In the genomic region with DNA sequence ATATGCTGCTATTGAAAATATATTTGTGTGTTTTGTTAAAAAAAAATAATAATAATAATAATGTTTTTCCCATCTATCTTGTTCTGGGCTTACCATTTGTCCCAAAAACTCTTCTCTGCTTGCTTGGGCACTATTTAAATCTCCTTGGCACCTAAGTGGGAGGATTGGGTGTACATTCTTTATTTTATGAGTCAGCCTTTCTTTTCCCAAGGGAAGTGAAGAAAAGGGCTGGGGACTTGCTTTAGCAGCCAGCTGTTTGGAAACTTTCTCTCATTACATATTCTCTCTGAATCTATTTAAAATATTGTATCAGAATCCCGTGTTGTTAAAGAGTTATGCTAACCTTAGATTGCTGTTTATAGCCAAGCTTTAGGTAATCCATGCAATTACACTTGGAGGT, we compare ENCODE assay signal across 15 cellular contexts.
DNase-seq lines count a peak whose midpoint lies in the region; FAIRE-seq and TF ChIP-seq lines count a peak whose summit lies in the region.
"Had no signal": no experiment of that assay in that cellular context is flagged by ENCODE, and none has a peak within 500 bp of the region (broad histone marks: within the 10 kb centered on the region; RNA-seq: fewer than 3 reads in every experiment).

No MANE protein-coding gene starts in this region.

- DNase-seq in LHCN-M2 (ENCODE audit: low read depth) (peak; percentile 68), cardiac fibroblast (ENCODE audit: low read depth in 2 of 2) (peak; percentile 19 to 48), fibroblast of pulmonary artery (ENCODE audit: low read depth) (peak; percentile 40), urothelium cell line (ENCODE audit: low spot score) (peak; percentile 11), NCI-H2227 (lab: John Stamatoyannopoulos, UW; ENCODE audit: unreplicated experiment) (no peak), DMS79 treated with DMSO at 0.1 percent for 48 hours (lab: John Stamatoyannopoulos, UW) (no peak), amygdala (lab: John Stamatoyannopoulos, UW) (no peak)
- DNase-seq: AML-193, DMS53, GM23248 had no signal

- TF ChIP-seq CTCF in cardiac fibroblast (IDR thresholded peaks at IDR 0.05; ENCODE audit: low read depth, low read length) (no peak), fibroblast of pulmonary artery (IDR thresholded peaks at IDR 0.05; ENCODE audit: low read length, missing control alignments) (no peak)

- H3K4me3 ChIP-seq in cardiac fibroblast (replicated peaks in 1 of 2; ENCODE audit: low read depth in 2 of 2, low read length in 2 of 2) (no peak overlapping the region), fibroblast of pulmonary artery (replicated peaks; ENCODE audit: low read depth, low read length) (no peak overlapping the region)
- H3K4me3 ChIP-seq: BLaER1, GM12878, GM23248 had no signal

- FAIRE-seq in urothelium cell line (lab: Jason Lieb, UNC): no peak
- FAIRE-seq: A204.1, GM12878, GM18507, H54 had no signal

Comparison
In these comparisons a context has a peak if more than half of its experiments do, and no peak if none do; other contexts are left out.
1. DNase-seq: peak in LHCN-M2 (single experiment), cardiac fibroblast (2 of 2), fibroblast of pulmonary artery (single experiment) and urothelium cell line (single experiment); none in NCI-H2227 (single experiment), DMS79 treated with DMSO at 0.1 percent for 48 hours (single experiment) and amygdala (0 of 56).